In genomic region chr5:173483160-173483559, GRCh38 we compare ENCODE assay signal across 25 cellular contexts.
"Had no signal": no experiment of that assay in that cellular context is flagged by ENCODE, and none has a peak within 500 bp of the region (broad histone marks: within the 10 kb centered on the region; RNA-seq: fewer than 3 reads in every experiment).

No MANE protein-coding gene starts in this region.

- DNase-seq: dermis blood vessel endothelial cell; effector memory CD4-positive, alpha-beta T cell; erythroblast; foreskin fibroblast; heart left ventricle; immature natural killer cell; islet precursor cell; left ventricle myocardium superior; lower lobe of right lung; natural killer cell; occipital lobe; ovary; posterior cingulate gyrus; psoas muscle; right cardiac atrium; sigmoid colon; stimulated activated CD4-positive, alpha-beta T cell treated with anti-CD3 and anti-CD28 coated beads, Interleukin-2, amount 100 ng/mL, for 24 hours; stimulated activated CD4-positive, alpha-beta T cell treated with anti-CD3 and anti-CD28 coated beads, Interleukin-4, amount 100 ng/mL, for 24 hours; stimulated activated naive CD4-positive, alpha-beta T cell treated with Interleukin-2 at 50 U/mL for 16 hours; stomach; thyroid gland had no signal

- H3K79me2 ChIP-seq: hepatocyte had no signal

- H3K36me3 ChIP-seq: gastroesophageal sphincter, heart left ventricle, lower lobe of right lung, ovary, sigmoid colon, stomach, thyroid gland had no signal

- H3K4me3 ChIP-seq: coronary artery, gastroesophageal sphincter, heart left ventricle, hepatocyte, lower lobe of right lung, ovary, psoas muscle, sigmoid colon, stomach, thyroid gland had no signal

- H3K4me1 ChIP-seq: lower lobe of right lung, psoas muscle, thyroid gland had no signal

- H3K4me2 ChIP-seq: hepatocyte had no signal

- H3K27ac ChIP-seq: coronary artery, gastroesophageal sphincter, heart left ventricle, hepatocyte, lower lobe of right lung, ovary, psoas muscle, sigmoid colon, stomach, thyroid gland had no signal

- H2AFZ ChIP-seq: hepatocyte had no signal

- H3K9me3 ChIP-seq: gastroesophageal sphincter, heart left ventricle, lower lobe of right lung, ovary, psoas muscle, sigmoid colon, stomach, thyroid gland had no signal

- H3K27me3 ChIP-seq: gastroesophageal sphincter, heart left ventricle, hepatocyte, ovary, sigmoid colon, thyroid gland had no signal

- ATAC-seq: gastroesophageal sphincter; heart left ventricle; left ventricle myocardium superior; lower lobe of right lung; natural killer cell; psoas muscle; right cardiac atrium; stimulated activated effector memory CD8-positive, alpha-beta T cell treated with anti-CD3 and anti-CD28 coated beads, Interleukin-12 subunit alpha, Interleukin-12 subunit beta, amount 100 ng/mL, for 72 hours had no signal
